In genomic region chr5:39102684-39103155, GRCh38 we compare ENCODE assay signal across 13 cellular contexts. TPM values are rescaled to one million over a fixed set of nuclear protein-coding genes. Genes with fewer than 3 reads are reported as not detected.
A peak's percentile ranks its signal among the peaks of the same experiment; 100 is the strongest.
DNase-seq lines count a peak whose midpoint lies in the region; ATAC-seq, FAIRE-seq and TF ChIP-seq lines count a peak whose summit lies in the region.
"Had no signal": no experiment of that assay in that cellular context is flagged by ENCODE, and none has a peak within 500 bp of the region (broad histone marks: within the 10 kb centered on the region; RNA-seq: fewer than 3 reads in every experiment).

No MANE protein-coding gene starts in this region.

- POLR2A ChIA-PET in K562 (lab: Yijun Ruan, JAX), result interaction anchor here (0.6 to 1.0 kb wide), 2 partner anchors 12 to 721 kb away, joined by 3 to 4 read pairs; no protein-coding TSS in a partner anchor

- DNase-seq in COLO829 (ENCODE audit: low spot score) (peak; percentile 64), HuH-7 (ENCODE audit: low spot score) (peak; percentile 39), K562 (ENCODE audit: extremely low read depth in 1 of 4, low spot score in 3 of 4) (peak in 3 of 4 experiments; percentile 21 to 71 (median 44)), iris pigment epithelial cell (ENCODE audit: low read depth) (peak; percentile 43), omental fat pad (ENCODE audit: low spot score) (no peak), NCI-H2029 (lab: John Stamatoyannopoulos, UW) (no peak), DMS 273 treated with DMSO at 0.1 percent for 48 hours (lab: John Stamatoyannopoulos, UW) (no peak)
- DNase-seq: activated CD4-positive, alpha-beta T cell treated with anti-CD3 and anti-CD28 coated beads, Interleukin-2, amount 10 ng/mL, durations not matched to agents 24 days and 14 days; NCI-H345; ovary; spleen; substantia nigra had no signal

- no peaks in the 10 kb centered on the region for H3K79me2 ChIP-seq in K562 (ENCODE audit: control insufficient read depth, insufficient read depth, low read length)

- CTCF ChIA-PET in K562 (lab: Yijun Ruan, JAX; ENCODE audit: low intra/inter-chr PET ratio), result no interaction called here

- no peaks in the 10 kb centered on the region for H3K36me3 ChIP-seq in K562 (ENCODE audit: control insufficient read depth, insufficient read depth, low read length)
- H3K36me3 ChIP-seq: ovary had no signal

- peak overlapping the region; percentile 26 for H2AFZ ChIP-seq in K562 (ENCODE audit: low read depth, low read length)

- ATAC-seq in K562 (peak; percentile 69), omental fat pad (ENCODE audit: low FRiP score) (no peak), HG03439 (IDR thresholded peaks at IDR 0.05; ENCODE audit: unreplicated experiment) (no peak)

- no peaks in the 10 kb centered on the region for H3K27me3 ChIP-seq in K562 (ENCODE audit: control insufficient read depth in 2 of 2, insufficient read depth in 2 of 2, low read length in 2 of 2)
- H3K27me3 ChIP-seq: ovary, spleen had no signal

- in situ Hi-C loops in K562 (cut with MboI), result no loop called here

- H4K20me1 ChIP-seq in K562 (replicated peaks; ENCODE audit: control insufficient read depth, insufficient read depth, low read length), result no peaks in the 10 kb centered on the region

- BruUV-seq in K562 (replicated peaks; lab: Mats Ljungman, UMichigan), result no TSS peak

- 0 out of 4 replicates have a peak, but pooled peaks of 1 of the 2 experiments have one; percentile 13 for TF ChIP-seq RAD21 in K562 (CRISPR knock-in tag; conservative IDR thresholded peaks at IDR 0.05 in 1 of 2, IDR thresholded peaks at IDR 0.05 in 1 of 2)

- no peak overlapping the region for H3K27ac ChIP-seq in K562 (ENCODE audit: extremely low read depth, low read depth, low read length)
- H3K27ac ChIP-seq: ovary had no signal

- H3K9me3 ChIP-seq in K562 (replicated peaks; ENCODE audit: control insufficient read depth, insufficient read depth, low read depth, low read length), result no peaks in the 10 kb centered on the region
- H3K9me3 ChIP-seq: ovary, spleen had no signal

- no peak overlapping the region for H3K4me3 ChIP-seq in K562
- H3K4me3 ChIP-seq: ovary, spleen had no signal

- no peaks in the 10 kb centered on the region for H3K9me1 ChIP-seq in K562 (ENCODE audit: control insufficient read depth, insufficient read depth, low read length)

- H3K4me2 ChIP-seq in K562 (ENCODE audit: insufficient read depth, low read length), result peak overlapping the region; percentile 30; the same call in 1 of the 2 replicates

- FAIRE-seq in K562 (lab: Jason Lieb, UNC), result peak; percentile 66

- TF ChIP-seq CTCF in K562 (IDR thresholded peaks at IDR 0.05 in 2 of 3, conservative IDR thresholded peaks at IDR 0.05 in 1 of 3; ENCODE audit: insufficient read depth in 2 of 3, low read depth in 1 of 3, low read length in 3 of 3) (no peak), omental fat pad (IDR thresholded peaks at IDR 0.05) (no peak)

- peaks cover 10 to 28% of the 10 kb centered on the region in 2 experiments for H3K4me1 ChIP-seq in K562 (replicated peaks in 1 of 2; ENCODE audit: control insufficient read depth in 2 of 2, insufficient read depth in 2 of 2, low read length in 2 of 2)

- no peak overlapping the region for H3K9ac ChIP-seq in K562 (ENCODE audit: insufficient read depth in 1 of 2, low read depth in 2 of 2, low read length in 2 of 2)

- WGBS in K562 (ENCODE audit: insufficient coverage, low coverage, missing lambda C conversion rate), result 7% methylated on average over 4 of the region's 4 CpGs

- TF ChIP-seq POLR2A in K562 (conservative IDR thresholded peaks at IDR 0.05), result no peak

- intact Hi-C loops in K562 (cut with micrococcal nuclease), result no loop called here

- TF ChIP-seq EP300 in K562 (IDR thresholded peaks at IDR 0.05; ENCODE audit: low read length), result peak; percentile 41; the same call in 1 of the 2 replicates

TF ChIP-seq in K562, 482 proteins besides CTCF, POLR2A, EP300 and RAD21 (continues in another document):
- peak; percentile 91 for TF ChIP-seq MAFG (tag; conservative IDR thresholded peaks at IDR 0.05)
- no peak for TF ChIP-seq HOXB6 (CRISPR knock-in tag; IDR thresholded peaks at IDR 0.05; ENCODE audit: borderline replicate concordance)
- no peak for TF ChIP-seq HDAC8 (tag; IDR thresholded peaks at IDR 0.05)
- TF ChIP-seq PHB (CRISPR knock-in tag; IDR thresholded peaks at IDR 0.05), result no peak
- TF ChIP-seq RBM22 (IDR thresholded peaks at IDR 0.05; ENCODE audit: low read depth, low read length, poor library complexity, severe bottlenecking), result no peak
- 0 out of 2 replicates have a peak, but pooled peaks have one; percentile 17 for TF ChIP-seq ZEB2 (IDR thresholded peaks at IDR 0.05)
- TF ChIP-seq, protein P1, sequence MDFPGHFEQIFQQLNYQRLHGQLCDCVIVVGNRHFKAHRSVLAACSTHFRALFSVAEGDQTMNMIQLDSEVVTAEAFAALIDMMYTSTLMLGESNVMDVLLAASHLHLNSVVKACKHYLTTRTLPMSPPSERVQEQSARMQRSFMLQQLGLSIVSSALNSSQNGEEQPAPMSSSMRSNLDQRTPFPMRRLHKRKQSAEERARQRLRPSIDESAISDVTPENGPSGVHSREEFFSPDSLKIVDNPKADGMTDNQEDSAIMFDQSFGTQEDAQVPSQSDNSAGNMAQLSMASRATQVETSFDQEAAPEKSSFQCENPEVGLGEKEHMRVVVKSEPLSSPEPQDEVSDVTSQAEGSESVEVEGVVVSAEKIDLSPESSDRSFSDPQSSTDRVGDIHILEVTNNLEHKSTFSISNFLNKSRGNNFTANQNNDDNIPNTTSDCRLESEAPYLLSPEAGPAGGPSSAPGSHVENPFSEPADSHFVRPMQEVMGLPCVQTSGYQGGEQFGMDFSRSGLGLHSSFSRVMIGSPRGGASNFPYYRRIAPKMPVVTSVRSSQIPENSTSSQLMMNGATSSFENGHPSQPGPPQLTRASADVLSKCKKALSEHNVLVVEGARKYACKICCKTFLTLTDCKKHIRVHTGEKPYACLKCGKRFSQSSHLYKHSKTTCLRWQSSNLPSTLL (IDR thresholded peaks at IDR 0.05), result peak; percentile 71
- peak in 1 of 2 experiments; percentile 41; a peak in 1 of 4 replicates for TF ChIP-seq TRIM24 (IDR thresholded peaks at IDR 0.05)
- TF ChIP-seq, protein P2, sequence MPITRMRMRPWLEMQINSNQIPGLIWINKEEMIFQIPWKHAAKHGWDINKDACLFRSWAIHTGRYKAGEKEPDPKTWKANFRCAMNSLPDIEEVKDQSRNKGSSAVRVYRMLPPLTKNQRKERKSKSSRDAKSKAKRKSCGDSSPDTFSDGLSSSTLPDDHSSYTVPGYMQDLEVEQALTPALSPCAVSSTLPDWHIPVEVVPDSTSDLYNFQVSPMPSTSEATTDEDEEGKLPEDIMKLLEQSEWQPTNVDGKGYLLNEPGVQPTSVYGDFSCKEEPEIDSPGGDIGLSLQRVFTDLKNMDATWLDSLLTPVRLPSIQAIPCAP (CRISPR knock-in tag; IDR thresholded peaks at IDR 0.05; ENCODE audit: borderline replicate concordance), result no peak
- TF ChIP-seq CTBP1 (IDR thresholded peaks at IDR 0.05; ENCODE audit: borderline replicate concordance), result peak; percentile 57; the same call in 1 of the 2 replicates
- TF ChIP-seq CHCHD3 (CRISPR knock-in tag; IDR thresholded peaks at IDR 0.05), result no peak
- peak; percentile 81 for TF ChIP-seq ZNF316 (IDR thresholded peaks at IDR 0.05)
- 0 out of 2 replicates have a peak, but pooled peaks have one; percentile 23 for TF ChIP-seq CHAMP1 (IDR thresholded peaks at IDR 0.05)

RNA-seq across cellular contexts. Expression of gene RICTOR, which starts 28.5 kb away (rescaled TPM):
- 131 and 332 TPM in 2 replicates for total RNA-seq in K562 (2011; cell fraction: chromatin; rRNA removed; ENCODE audit: low replicate concordance)
- 38.0 and 56.7 TPM in 2 replicates for total RNA-seq in K562 (2011; cell fraction: nucleolus; rRNA removed)
- total RNA-seq in K562 (2011; cell fraction: nucleoplasm; rRNA removed), result 86.9 and 126 TPM in 2 replicates
- 18.1 and 22.6 TPM in 2 replicates for total RNA-seq in K562 (2014; rRNA removed)
- 37.6 and 47.4 TPM in 2 replicates for total RNA-seq in K562 (2014; rRNA removed; fragmentation: Illumina TruSeq; extraction: Trizol)
- 32.3 and 35.2 TPM in 2 replicates for total RNA-seq in K562 (2015; rRNA removed; fragmentation: Illumina TruSeq; extraction: Trizol)
- 41.0 and 43.2 TPM in 2 replicates for total RNA-seq in K562 (2021)
- polyA plus RNA-seq in K562 (2011; rRNA removed), result 31.7 and 46.6 TPM in 2 replicates
- 9.1 and 16.2 TPM in 2 replicates for polyA plus RNA-seq in K562 (2011; cell fraction: cytosol; rRNA removed)
- polyA plus RNA-seq in K562 (2011; cell fraction: nucleus; rRNA removed), result 58.1 and 62.5 TPM in 2 replicates
- 11.7 and 13.1 TPM in 2 replicates for polyA plus RNA-seq in K562 (2012)
- polyA plus RNA-seq in K562 (2014; fragmentation: Illumina TruSeq; extraction: Trizol), result 18.8 and 19.7 TPM in 2 replicates
- 10 to 100 TPM; 13.9 to 15.9 TPM for polyA plus RNA-seq in K562 (2014; fragmentation: Nextera tagmentation; extraction: Ambion mirVana)
- polyA plus RNA-seq in K562 (2014; rRNA removed), result 14.2 and 17.0 TPM in 2 replicates
- polyA minus RNA-seq in K562 (2011; rRNA and poly(A)+ RNA removed), result 205 and 242 TPM in 2 replicates
- 41.3 and 55.6 TPM in 2 replicates for polyA minus RNA-seq in K562 (2011; cell fraction: cytosol; rRNA and poly(A)+ RNA removed)
- polyA minus RNA-seq in K562 (2011; cell fraction: nucleus; rRNA and poly(A)+ RNA removed), result 123 and 176 TPM in 2 replicates
- total RNA-seq in omental fat pad, result 10 to 100 TPM; 20.4 to 47.1 (median 32.2) TPM

Comparison
In these comparisons a context has a peak if more than half of its experiments do, and no peak if none do; other contexts are left out.
1. DNase-seq: peak in COLO829 (single experiment), HuH-7 (single experiment), K562 (3 of 4) and iris pigment epithelial cell (single experiment); none in omental fat pad (single experiment), NCI-H2029 (single experiment) and DMS 273 treated with DMSO at 0.1 percent for 48 hours (single experiment).